ENCODE assay signal across 8 cellular contexts in genomic region chr19:47112664-47113445, GRCh38. TPM values are rescaled to one million over a fixed set of nuclear protein-coding genes. Genes with fewer than 3 reads are reported as not detected.
DNase-seq lines count a peak whose midpoint lies in the region; FAIRE-seq and TF ChIP-seq lines count a peak whose summit lies in the region.

No MANE protein-coding gene starts in this region.

- no peaks in the 10 kb centered on the region for H3K27me3 Mint-ChIP-seq in activated T-helper 1 cell treated with anti-CD3 and anti-CD28 coated beads, Interleukin-12 subunit alpha, Interleukin-12 subunit beta, Interleukin-2, Interleukin-4 antibody, amounts not matched to agents 30 ng/mL and 10 ng/mL and 1 ng/mL, durations not matched to agents 14 hours and 24 hours and 36 hours (ENCODE audit: insufficient read depth)

- peak overlapping the region; percentile 96 for H3K4me2 ChIP-seq in DOHH2 (ENCODE audit: low read length)
- peak overlapping the region; percentile 99 for H3K4me2 ChIP-seq in GM23248 (ENCODE audit: unreplicated experiment)
- H3K4me2 ChIP-seq in Karpas-422 (ENCODE audit: low read depth, low read length, poor library complexity, severe bottlenecking): peak overlapping the region; percentile 89

- H3K4me1 Mint-ChIP-seq in activated T-helper 1 cell treated with anti-CD3 and anti-CD28 coated beads, Interleukin-12 subunit alpha, Interleukin-12 subunit beta, Interleukin-2, Interleukin-4 antibody, amounts not matched to agents 30 ng/mL and 10 ng/mL and 1 ng/mL, durations not matched to agents 14 hours and 24 hours and 36 hours (ENCODE audit: low read depth): peaks cover 37% of the 10 kb centered on the region

- TF ChIP-seq CTCF in DOHH2 (IDR thresholded peaks at IDR 0.05; ENCODE audit: low read depth, low read length, poor library complexity, severe bottlenecking) (no peak), esophagus squamous epithelium (IDR thresholded peaks at IDR 0.05) (peak in 2 of 6 experiments; percentile 2 to 8)

- H3K27ac Mint-ChIP-seq in activated T-helper 1 cell treated with anti-CD3 and anti-CD28 coated beads, Interleukin-12 subunit alpha, Interleukin-12 subunit beta, Interleukin-2, Interleukin-4 antibody, amounts not matched to agents 30 ng/mL and 10 ng/mL and 1 ng/mL, durations not matched to agents 14 hours and 24 hours and 36 hours: peak overlapping the region; percentile 99

- peaks cover 25% of the 10 kb centered on the region for H3K36me3 Mint-ChIP-seq in activated T-helper 1 cell treated with anti-CD3 and anti-CD28 coated beads, Interleukin-12 subunit alpha, Interleukin-12 subunit beta, Interleukin-2, Interleukin-4 antibody, amounts not matched to agents 30 ng/mL and 10 ng/mL and 1 ng/mL, durations not matched to agents 14 hours and 24 hours and 36 hours (ENCODE audit: low read depth)

- H3K79me2 ChIP-seq in DOHH2 (ENCODE audit: control insufficient read depth, low read length) (peaks cover 50% of the 10 kb centered on the region), GM23248 (ENCODE audit: insufficient read depth) (peaks cover 38% of the 10 kb centered on the region), Karpas-422 (ENCODE audit: low read length) (peaks cover 42% of the 10 kb centered on the region)

- H3K9ac ChIP-seq in GM23248: peak overlapping the region; percentile 98
- peak overlapping the region; percentile 100 for H3K9ac ChIP-seq in Karpas-422 (ENCODE audit: low read length)

- H3F3A ChIP-seq in DOHH2 (ENCODE audit: control insufficient read depth, insufficient read depth) (peaks cover 42% of the 10 kb centered on the region), GM23248 (ENCODE audit: insufficient read depth) (peaks cover 40% of the 10 kb centered on the region)

- H3K36me3 ChIP-seq in DOHH2 (ENCODE audit: control insufficient read depth, low read length) (peaks cover 46% of the 10 kb centered on the region), GM23248 (ENCODE audit: low read depth) (no peaks in the 10 kb centered on the region), Karpas-422 (ENCODE audit: insufficient read depth, low read length) (peaks cover 15% of the 10 kb centered on the region; the same call in 1 of the 2 replicates), esophagus squamous epithelium (no peaks in the 10 kb centered on the region)

- peak overlapping the region; percentile 69 for H2AFZ ChIP-seq in GM23248
- H2AFZ ChIP-seq in Karpas-422 (ENCODE audit: low read length): peak overlapping the region; percentile 19; the same call in 1 of the 2 replicates

- H3K9me3 ChIP-seq in DOHH2 (ENCODE audit: control insufficient read depth, insufficient read depth, low read length) (no peaks in the 10 kb centered on the region), GM23248 (ENCODE audit: low read depth) (no peaks in the 10 kb centered on the region), Karpas-422 (ENCODE audit: low read length) (no peaks in the 10 kb centered on the region), esophagus squamous epithelium (no peaks in the 10 kb centered on the region)

- peak overlapping the region; percentile 92 for H3K4me3 Mint-ChIP-seq in activated T-helper 1 cell treated with anti-CD3 and anti-CD28 coated beads, Interleukin-12 subunit alpha, Interleukin-12 subunit beta, Interleukin-2, Interleukin-4 antibody, amounts not matched to agents 30 ng/mL and 10 ng/mL and 1 ng/mL, durations not matched to agents 14 hours and 24 hours and 36 hours

- peak; percentile 100 for DNase-seq in GM23248
- DNase-seq in Karpas-422: peak; percentile 100
- DNase-seq in RCC 7860 (ENCODE audit: low spot score): peak; percentile 96
- DNase-seq in activated T-helper 1 cell treated with anti-CD3 and anti-CD28 coated beads, Interleukin-12 subunit alpha, Interleukin-12 subunit beta, Interleukin-2, Interleukin-4 antibody, amounts not matched to agents 30 ng/mL and 10 ng/mL and 1 ng/mL, durations not matched to agents 14 hours and 24 hours and 36 hours (ENCODE audit: low spot score): peak; percentile 100
- peak; percentile 84 for DNase-seq in esophagus squamous epithelium (lab: John Stamatoyannopoulos, UW)
- peak; percentile 99 for DNase-seq in myocyte (ENCODE audit: low read depth)
- peak; percentile 99 for DNase-seq in stimulated activated CD8-positive, alpha-beta memory T cell treated with anti-CD3 and anti-CD28 coated beads, Interleukin-7, amount 100 ng/mL, for 4 hours (ENCODE audit: low read depth in 2 of 2)

- H3K27ac ChIP-seq in DOHH2 (ENCODE audit: low read depth, low read length): peak overlapping the region; percentile 86
- peak overlapping the region; percentile 96 for H3K27ac ChIP-seq in GM23248
- H3K27ac ChIP-seq in Karpas-422 (ENCODE audit: low read length): peak overlapping the region; percentile 99
- H3K27ac ChIP-seq in esophagus squamous epithelium: peak overlapping the region; percentile 99 to 100 (median 100)

- in situ Hi-C loops in GM23248 (cut with MboI): no loop called here

- H4K20me1 ChIP-seq in DOHH2 (ENCODE audit: control insufficient read depth, insufficient read depth, low read depth, low read length) (peaks cover 3% of the 10 kb centered on the region; the same call in 1 of the 2 replicates), GM23248 (ENCODE audit: insufficient read depth) (no peaks in the 10 kb centered on the region), Karpas-422 (ENCODE audit: insufficient read depth, low read depth, low read length) (no peaks in the 10 kb centered on the region)

- peaks cover 5% of the 10 kb centered on the region; the same call in 1 of the 2 replicates for H3K27me3 ChIP-seq in DOHH2 (ENCODE audit: control insufficient read depth, low read length)
- H3K27me3 ChIP-seq in GM23248 (replicated peaks; ENCODE audit: insufficient read depth): no peaks in the 10 kb centered on the region
- H3K27me3 ChIP-seq in Karpas-422 (ENCODE audit: low read length): no peaks in the 10 kb centered on the region
- no peaks in the 10 kb centered on the region for H3K27me3 ChIP-seq in esophagus squamous epithelium

- H3K4me3 ChIP-seq in DOHH2 (ENCODE audit: low read length) (peak overlapping the region; percentile 80), GM23248 (peak overlapping the region; percentile 78), Karpas-422 (ENCODE audit: low read length) (peak overlapping the region; percentile 95), esophagus squamous epithelium (peak overlapping the region; percentile 64 to 98 (median 90))

- peak in 3 of 4 donors; percentile 67 to 94 (median 68) for TF ChIP-seq POLR2A in esophagus squamous epithelium (IDR thresholded peaks at IDR 0.05)

- peak; percentile 89 for FAIRE-seq in RCC 7860 (lab: Jason Lieb, UNC)

- intact Hi-C loops in activated T-helper 1 cell treated with anti-CD3 and anti-CD28 coated beads, Interleukin-12 subunit alpha, Interleukin-12 subunit beta, Interleukin-2, Interleukin-4 antibody, amounts not matched to agents 30 ng/mL and 10 ng/mL and 1 ng/mL, durations not matched to agents 14 hours and 24 hours and 36 hours (cut with micrococcal nuclease): loop anchor here (1.0 to 5.0 kb wide), 9 partner anchors 17 to 632 kb away; partner anchors contain the start of genes CALM3, CCDC9, INAFM1 and NOP53
- intact Hi-C loops in esophagus squamous epithelium (cut with DNase I): no loop called here

- H3K9me3 Mint-ChIP-seq in activated T-helper 1 cell treated with anti-CD3 and anti-CD28 coated beads, Interleukin-12 subunit alpha, Interleukin-12 subunit beta, Interleukin-2, Interleukin-4 antibody, amounts not matched to agents 30 ng/mL and 10 ng/mL and 1 ng/mL, durations not matched to agents 14 hours and 24 hours and 36 hours: no peaks in the 10 kb centered on the region

- WGBS in GM23248 (ENCODE audit: low coverage in 1 of 2, low lambda C conversion rate in 2 of 2, missing lambda C conversion rate in 2 of 2), 2 experiments: 0 to 1% methylated on average over 53 to 61 of the region's 64 CpGs
- WGBS in esophagus squamous epithelium, 2 donors: 0 to 1% methylated on average over 35 to 51 of the region's 64 CpGs

- H3K9me2 ChIP-seq in DOHH2 (replicated peaks; ENCODE audit: control insufficient read depth, low read length) (no peaks in the 10 kb centered on the region), GM23248 (ENCODE audit: insufficient read depth) (no peaks in the 10 kb centered on the region), Karpas-422 (replicated peaks; ENCODE audit: insufficient read depth, low read length) (no peaks in the 10 kb centered on the region)

- H3K4me1 ChIP-seq in DOHH2 (ENCODE audit: control insufficient read depth, low read length) (peaks cover 36% of the 10 kb centered on the region), GM23248 (ENCODE audit: insufficient read depth) (peaks cover 24% of the 10 kb centered on the region), Karpas-422 (ENCODE audit: low read length) (peaks cover 26% of the 10 kb centered on the region), esophagus squamous epithelium (peaks cover 8 to 38% (median 17%) of the 10 kb centered on the region in 3 donors)

RNA-seq across cellular contexts. Expression of gene ZC3H4, which starts 0.7 kb away (rescaled TPM):
- 9.1 and 9.9 TPM in 2 replicates for total RNA-seq in GM23248 (2014; rRNA removed; shearing (Covaris generic))
- 6.0 and 7.0 TPM in 2 replicates for polyA plus RNA-seq in GM23248 (2016; fragmentation: Nextera tagmentation; extraction: Ambion mirVana)
- 13.0 and 29.4 TPM in 2 replicates for total RNA-seq in Karpas-422 (2014; rRNA removed; shearing (Covaris generic); ENCODE audit: low replicate concordance)
- total RNA-seq in activated T-helper 1 cell treated with anti-CD3 and anti-CD28 coated beads, Interleukin-12 subunit alpha, Interleukin-12 subunit beta, Interleukin-2, Interleukin-4 antibody, amounts not matched to agents 30 ng/mL and 10 ng/mL and 1 ng/mL, durations not matched to agents 14 hours and 24 hours and 36 hours: 111 and 114 TPM in 2 replicates
- total RNA-seq in esophagus squamous epithelium: 10 to 100 TPM; 16.4 to 26.2 (median 20.1) TPM
- 10.1 and 11.3 TPM in 2 replicates for total RNA-seq in myocyte
- 19.4 TPM for polyA plus RNA-seq in myocyte (2012)

RNA-seq across cellular contexts. Expression of gene SAE1, which starts 17.8 kb away (rescaled TPM):
- 132 and 177 TPM in 2 replicates for total RNA-seq in GM23248 (2014; rRNA removed; shearing (Covaris generic))
- polyA plus RNA-seq in GM23248 (2016; fragmentation: Nextera tagmentation; extraction: Ambion mirVana): 143 and 154 TPM in 2 replicates
- total RNA-seq in Karpas-422 (2014; rRNA removed; shearing (Covaris generic); ENCODE audit: low replicate concordance): 47.5 and 83.0 TPM in 2 replicates
- total RNA-seq in activated T-helper 1 cell treated with anti-CD3 and anti-CD28 coated beads, Interleukin-12 subunit alpha, Interleukin-12 subunit beta, Interleukin-2, Interleukin-4 antibody, amounts not matched to agents 30 ng/mL and 10 ng/mL and 1 ng/mL, durations not matched to agents 14 hours and 24 hours and 36 hours: 141 and 142 TPM in 2 replicates
- total RNA-seq in esophagus squamous epithelium: 10 to 100 TPM; 31.8 to 73.5 (median 62.1) TPM
- total RNA-seq in myocyte: 144 and 177 TPM in 2 replicates
- 104 TPM for polyA plus RNA-seq in myocyte (2012)

Comparison
In these comparisons a context has a peak if more than half of its experiments do, and no peak if none do; other contexts are left out.
1. Peak in every context shown above with its lines: DNase-seq, H3K4me3 ChIP-seq and H3K27ac ChIP-seq.